Comparison of ENCODE assay signal across 9 cellular contexts in genomic region chr11:6022954-6023353, GRCh38. TPM values are rescaled to one million over a fixed set of nuclear protein-coding genes. Genes with fewer than 3 reads are reported as not detected.
DNase-seq lines count a peak whose midpoint lies in the region; ATAC-seq, FAIRE-seq and TF ChIP-seq lines count a peak whose summit lies in the region.
"Had no signal": no experiment of that assay in that cellular context is flagged by ENCODE, and none has a peak within 500 bp of the region (broad histone marks: within the 10 kb centered on the region; RNA-seq: fewer than 3 reads in every experiment).

No MANE protein-coding gene starts in this region.

- H3K9me3 ChIP-seq in GM23248 (ENCODE audit: low read depth) = no peaks in the 10 kb centered on the region
- H3K9me3 ChIP-seq: SJSA1 had no signal

- no peak overlapping the region for H2AFZ ChIP-seq in GM23248

- H3F3A ChIP-seq in GM23248 (ENCODE audit: insufficient read depth) = no peaks in the 10 kb centered on the region

- no peaks in the 10 kb centered on the region for H3K4me1 ChIP-seq in GM23248 (ENCODE audit: insufficient read depth)
- H3K4me1 ChIP-seq: SJSA1 had no signal

- in situ Hi-C loops in GM23248 (cut with MboI) = loop anchor here (10.0 kb wide), 1 partner anchor 322 kb away; no protein-coding TSS in a partner anchor

- peak; percentile 52 for TF ChIP-seq CTCF in bronchial epithelial cell (IDR thresholded peaks at IDR 0.05; ENCODE audit: insufficient read depth, low read length, severe bottlenecking)
- peak; percentile 44 for TF ChIP-seq CTCF in kidney epithelial cell (IDR thresholded peaks at IDR 0.05; ENCODE audit: insufficient read depth, low read length, poor library complexity, severe bottlenecking)

- H3K27me3 ChIP-seq in GM23248 (replicated peaks; ENCODE audit: insufficient read depth) (peaks cover 4% of the 10 kb centered on the region; the same call in 1 of the 2 replicates), bronchial epithelial cell (ENCODE audit: control insufficient read depth, insufficient read depth, low read length) (no peaks in the 10 kb centered on the region), kidney epithelial cell (ENCODE audit: control insufficient read depth, insufficient read depth, low read length) (no peaks in the 10 kb centered on the region)
- H3K27me3 ChIP-seq: SJSA1 had no signal

- H3K4me3 ChIP-seq in GM23248 = no peak overlapping the region
- no peak overlapping the region for H3K4me3 ChIP-seq in bronchial epithelial cell (ENCODE audit: low read depth, low read length)
- H3K4me3 ChIP-seq in kidney epithelial cell (ENCODE audit: low read depth, low read length) = no peak overlapping the region
- H3K4me3 ChIP-seq: SJSA1 had no signal

- H3K79me2 ChIP-seq in GM23248 (ENCODE audit: insufficient read depth) = no peaks in the 10 kb centered on the region

- no peak for ATAC-seq in GM19395 (IDR thresholded peaks at IDR 0.05; ENCODE audit: unreplicated experiment)
- no peak for ATAC-seq in HG02973 (IDR thresholded peaks at IDR 0.05; ENCODE audit: unreplicated experiment)

- DNase-seq in DMS114 treated with DMSO at 0.1 percent for 48 hours (lab: John Stamatoyannopoulos, UW; ENCODE audit: unreplicated experiment) (peak; percentile 38), GM23248 (peak; percentile 71), NCI-H526 treated with DMSO at 0.1 percent for 48 hours (lab: John Stamatoyannopoulos, UW) (peak; percentile 31), bronchial epithelial cell (ENCODE audit: low read depth) (peak; percentile 66), kidney epithelial cell (ENCODE audit: low read depth) (no peak), urothelium cell line (ENCODE audit: low spot score) (peak; percentile 38)

- no peak overlapping the region for H3K9ac ChIP-seq in GM23248

- WGBS in GM23248 (ENCODE audit: low coverage in 1 of 2, low lambda C conversion rate in 2 of 2, missing lambda C conversion rate in 2 of 2), 2 experiments = 1 to 5% methylated on average over 4 of the region's 4 CpGs

- H3K4me2 ChIP-seq in GM23248 (ENCODE audit: unreplicated experiment) = no peak overlapping the region

- H3K27ac ChIP-seq in GM23248 = no peak overlapping the region
- H3K27ac ChIP-seq: SJSA1 had no signal

- no peaks in the 10 kb centered on the region for H3K36me3 ChIP-seq in GM23248 (ENCODE audit: low read depth)
- H3K36me3 ChIP-seq in bronchial epithelial cell (ENCODE audit: control insufficient read depth, insufficient read depth, low read length) = no peaks in the 10 kb centered on the region
- no peaks in the 10 kb centered on the region for H3K36me3 ChIP-seq in kidney epithelial cell (ENCODE audit: control insufficient read depth, insufficient read depth, low read length)
- H3K36me3 ChIP-seq: SJSA1 had no signal

- FAIRE-seq in bronchial epithelial cell (lab: Jason Lieb, UNC) (no peak), urothelium cell line (lab: Jason Lieb, UNC) (no peak)

- no peaks in the 10 kb centered on the region for H3K9me2 ChIP-seq in GM23248 (ENCODE audit: insufficient read depth)

- H4K20me1 ChIP-seq in GM23248 (ENCODE audit: insufficient read depth) = no peaks in the 10 kb centered on the region

RNA-seq across cellular contexts. Expression of gene OR56A1, which starts 7.6 kb away (rescaled TPM):
- total RNA-seq in GM23248 (2014; rRNA removed; shearing (Covaris generic)) = not detected in 2 replicates
- not detected in 2 replicates for polyA plus RNA-seq in GM23248 (2016; fragmentation: Nextera tagmentation; extraction: Ambion mirVana)
- total RNA-seq in bronchial epithelial cell = not detected in 2 replicates
- total RNA-seq in kidney epithelial cell = not detected in 2 replicates
- total RNA-seq: SJSA1 had no signal

RNA-seq across cellular contexts. Expression of gene OR56A4, which starts 16.2 kb away (rescaled TPM):
- total RNA-seq in GM23248 (2014; rRNA removed; shearing (Covaris generic)) = not detected in 2 replicates
- not detected in 2 replicates for polyA plus RNA-seq in GM23248 (2016; fragmentation: Nextera tagmentation; extraction: Ambion mirVana)
- total RNA-seq in bronchial epithelial cell (not detected in 2 replicates), kidney epithelial cell (not detected in 2 replicates)
- total RNA-seq: SJSA1 had no signal

RNA-seq across cellular contexts. Expression of gene OR52L1, which starts 36.2 kb away (rescaled TPM):
- total RNA-seq in GM23248 (2014; rRNA removed; shearing (Covaris generic)) = not detected in 2 replicates
- polyA plus RNA-seq in GM23248 (2016; fragmentation: Nextera tagmentation; extraction: Ambion mirVana) = not detected in 2 replicates
- total RNA-seq in bronchial epithelial cell (0.13 TPM in 1 of 2 replicates, not detected in the other), kidney epithelial cell (not detected in 2 replicates)
- total RNA-seq: SJSA1 had no signal

RNA-seq across cellular contexts. Expression of gene OR56A5, which starts 54.7 kb away (rescaled TPM):
- not detected in 2 replicates for total RNA-seq in GM23248 (2014; rRNA removed; shearing (Covaris generic))
- not detected in 2 replicates for polyA plus RNA-seq in GM23248 (2016; fragmentation: Nextera tagmentation; extraction: Ambion mirVana)
- total RNA-seq in bronchial epithelial cell (not detected in 2 replicates), kidney epithelial cell (not detected in 2 replicates)
- total RNA-seq: SJSA1 had no signal
